Comparison of ENCODE assay signal across 8 cellular contexts in genomic region chr6:127515794-127516675, GRCh38. TPM values are rescaled to one million over a fixed set of nuclear protein-coding genes. Genes with fewer than 3 reads are reported as not detected.
A peak's percentile ranks its signal among the peaks of the same experiment; 100 is the strongest.
DNase-seq lines count a peak whose midpoint lies in the region; ATAC-seq and TF ChIP-seq lines count a peak whose summit lies in the region.

No MANE protein-coding gene starts in this region.

- no peak overlapping the region for H2BK120ac ChIP-seq in trophoblast cell (ENCODE audit: insufficient read depth, low read length, poor library complexity)

- peak overlapping the region; percentile 59 for H3K27ac ChIP-seq in SJCRH30
- H3K27ac ChIP-seq in trophoblast cell (ENCODE audit: low read depth, low read length): no peak overlapping the region
- H3K27ac ChIP-seq in upper lobe of right lung: peak overlapping the region; percentile 34

- peak overlapping the region; percentile 47 for H3K27ac Mint-ChIP-seq in activated naive CD4-positive, alpha-beta T cell treated with anti-CD3 and anti-CD28 coated beads, Interleukin-2, amount 50 U/mL, for 24 hours

- H3K4me3 ChIP-seq in Jurkat, Clone E6-1 (ENCODE audit: low read length): peak overlapping the region; percentile 70
- peak overlapping the region; percentile 70 for H3K4me3 ChIP-seq in SJCRH30
- H3K4me3 ChIP-seq in trophoblast cell (ENCODE audit: low read depth, low read length): peak overlapping the region; percentile 48
- H3K4me3 ChIP-seq in upper lobe of right lung: peak overlapping the region; percentile 71

- no peaks in the 10 kb centered on the region for H3K9me3 Mint-ChIP-seq in activated naive CD4-positive, alpha-beta T cell treated with anti-CD3 and anti-CD28 coated beads, Interleukin-2, amount 50 U/mL, for 24 hours

- no peak overlapping the region for H2BK12ac ChIP-seq in trophoblast cell (ENCODE audit: low read length)

- H3K36me3 ChIP-seq in SJCRH30 (no peaks in the 10 kb centered on the region), trophoblast cell (ENCODE audit: control insufficient read depth in 1 of 2, insufficient read depth in 2 of 2, low read length in 2 of 2) (no peaks in the 10 kb centered on the region), upper lobe of right lung (no peaks in the 10 kb centered on the region)

- H4K91ac ChIP-seq in trophoblast cell (ENCODE audit: low read depth, low read length): no peak overlapping the region

- H3K23ac ChIP-seq in trophoblast cell (ENCODE audit: low read length): no peak overlapping the region

- peak overlapping the region; percentile 91 for H3K4me3 Mint-ChIP-seq in activated naive CD4-positive, alpha-beta T cell treated with anti-CD3 and anti-CD28 coated beads, Interleukin-2, amount 50 U/mL, for 24 hours

- no peak overlapping the region for H3K18ac ChIP-seq in trophoblast cell (ENCODE audit: low read length)

- H3K27me3 ChIP-seq in SJCRH30 (no peaks in the 10 kb centered on the region), trophoblast cell (ENCODE audit: insufficient read depth, low read length) (peaks cover 38% of the 10 kb centered on the region), upper lobe of right lung (peaks cover 28% of the 10 kb centered on the region)

- H3K36me3 Mint-ChIP-seq in activated naive CD4-positive, alpha-beta T cell treated with anti-CD3 and anti-CD28 coated beads, Interleukin-2, amount 50 U/mL, for 24 hours: no peaks in the 10 kb centered on the region

- H2AK5ac ChIP-seq in trophoblast cell (ENCODE audit: low read length): no peak overlapping the region

- TF ChIP-seq CTCF in upper lobe of right lung (IDR thresholded peaks at IDR 0.05): no peak

- DNase-seq in DMS79 treated with DMSO at 0.1 percent for 48 hours (lab: John Stamatoyannopoulos, UW): peak; percentile 90
- DNase-seq in Jurkat, Clone E6-1 (ENCODE audit: low read depth, low spot score): peak; percentile 64
- DNase-seq in SJCRH30: peak; percentile 88
- peak; percentile 76 for DNase-seq in Right ventricle myocardium superior
- DNase-seq in trophoblast cell: peak; percentile 2 to 17
- DNase-seq in upper lobe of right lung: peak; percentile 82

- H3K4me1 Mint-ChIP-seq in activated naive CD4-positive, alpha-beta T cell treated with anti-CD3 and anti-CD28 coated beads, Interleukin-2, amount 50 U/mL, for 24 hours: peaks cover 42% of the 10 kb centered on the region

- no peak overlapping the region for H2BK5ac ChIP-seq in trophoblast cell (ENCODE audit: low read depth, low read length, poor library complexity)

- intact Hi-C loops in Right ventricle myocardium superior (cut with DNase I) (no loop called here), upper lobe of right lung (cut with DNase I) (no loop called here)

- H3K14ac ChIP-seq in trophoblast cell (ENCODE audit: low read length): no peak overlapping the region

- no peak overlapping the region for H3K9ac ChIP-seq in trophoblast cell (ENCODE audit: low read length)

- H3K4ac ChIP-seq in trophoblast cell (ENCODE audit: low read depth, low read length): no peak overlapping the region

- no peak overlapping the region for H2AFZ ChIP-seq in trophoblast cell (ENCODE audit: insufficient read depth, low read length, poor library complexity)

- peak; percentile 73 for ATAC-seq in GM21723 (IDR thresholded peaks at IDR 0.05; ENCODE audit: unreplicated experiment)
- peak; percentile 84 for ATAC-seq in Right ventricle myocardium superior (ENCODE audit: poor library complexity)
- ATAC-seq in upper lobe of right lung: peak; percentile 80

- H4K12ac ChIP-seq in trophoblast cell (ENCODE audit: low read depth, low read length): no peak overlapping the region

- H3K4me2 ChIP-seq in trophoblast cell (ENCODE audit: low read length): peak overlapping the region; percentile 67

- H3K79me2 ChIP-seq in trophoblast cell (ENCODE audit: control insufficient read depth, insufficient read depth, low read length, poor library complexity): no peaks in the 10 kb centered on the region

- H3K9me3 ChIP-seq in SJCRH30 (replicated peaks) (no peaks in the 10 kb centered on the region), trophoblast cell (ENCODE audit: insufficient read depth, low read depth, low read length) (no peaks in the 10 kb centered on the region), upper lobe of right lung (no peaks in the 10 kb centered on the region)

- WGBS in trophoblast cell (ENCODE audit: extremely low coverage, insufficient coverage, insufficient read length): no CpG with 5 or more reads among the region's 76 CpGs

- H3K4me1 ChIP-seq in SJCRH30 (no peaks in the 10 kb centered on the region), trophoblast cell (ENCODE audit: control insufficient read depth in 1 of 2, insufficient read depth in 2 of 2, low read length in 2 of 2) (peaks cover 11 to 12% of the 10 kb centered on the region in 2 experiments), upper lobe of right lung (peaks cover 5% of the 10 kb centered on the region)

- no peaks in the 10 kb centered on the region for H3K79me1 ChIP-seq in trophoblast cell (ENCODE audit: low read length)

- H4K8ac ChIP-seq in trophoblast cell (ENCODE audit: low read depth, low read length): no peak overlapping the region

- peaks cover 18% of the 10 kb centered on the region for H3K27me3 Mint-ChIP-seq in activated naive CD4-positive, alpha-beta T cell treated with anti-CD3 and anti-CD28 coated beads, Interleukin-2, amount 50 U/mL, for 24 hours

RNA-seq across cellular contexts. Expression of gene KIAA0408, which starts 56.8 kb away (rescaled TPM):
- 2.4 TPM for polyA plus RNA-seq in Jurkat, Clone E6-1 (2012; ENCODE audit: insufficient read depth, insufficient read length)
- total RNA-seq in SJCRH30 (2014; rRNA removed; shearing (Covaris generic)): 2.5 and 2.9 TPM in 2 replicates
- total RNA-seq in Right ventricle myocardium superior (3.1 TPM), upper lobe of right lung (55.0 TPM)
- polyA plus RNA-seq in trophoblast cell (2013): 0.03 TPM in 2 replicates

Comparison
In these comparisons a context has a peak if more than half of its experiments do, and no peak if none do; other contexts are left out.
1. DNase-seq: peak in every context shown above with its lines; median percentile 90 in DMS79 treated with DMSO at 0.1 percent for 48 hours; 88 in SJCRH30; 82 in upper lobe of right lung; 76 in Right ventricle myocardium superior; 64 in Jurkat, Clone E6-1; 10 in trophoblast cell.
2. RNA of gene KIAA0408, which starts 56.8 kb away (total RNA-seq): 55.0 TPM in upper lobe of right lung (single experiment); 3.1 TPM in Right ventricle myocardium superior (single experiment) and 2.5 to 2.9 TPM in SJCRH30; every median in the first group is over 10 times any median in the second.
3. Peak in every context shown above with its lines, with median percentiles within 50 percentile points of each other: ATAC-seq and H3K4me3 ChIP-seq.